In genomic region chr1:77802026-77802425, GRCh38 we compare ENCODE assay signal across 18 cellular contexts. TPM values are rescaled to one million over a fixed set of nuclear protein-coding genes. Genes with fewer than 3 reads are reported as not detected.
DNase-seq lines count a peak whose midpoint lies in the region; FAIRE-seq and TF ChIP-seq lines count a peak whose summit lies in the region.
"Had no signal": no experiment of that assay in that cellular context is flagged by ENCODE, and none has a peak within 500 bp of the region (broad histone marks: within the 10 kb centered on the region; RNA-seq: fewer than 3 reads in every experiment).

No MANE protein-coding gene starts in this region.

- no peaks in the 10 kb centered on the region for H3K4me1 ChIP-seq in HEK293 (ENCODE audit: control insufficient read depth, insufficient read depth, low read length)
- H3K4me1 ChIP-seq in kidney (ENCODE audit: control insufficient read depth in 1 of 2, insufficient read depth in 1 of 2, low read depth in 1 of 2, low read length in 2 of 2) = no peaks in the 10 kb centered on the region
- peaks cover 9% of the 10 kb centered on the region for H3K4me1 ChIP-seq in SJCRH30
- peaks cover 6% of the 10 kb centered on the region; the same call in 1 of the 2 replicates for H3K4me1 ChIP-seq in Karpas-422 (ENCODE audit: low read length)

- H3K4me3 Mint-ChIP-seq in chondrocyte (ENCODE audit: unreplicated experiment) = no peak overlapping the region
- H3K4me3 Mint-ChIP-seq: B cell; CD4-positive, alpha-beta T cell; H9 had no signal

- no peaks in the 10 kb centered on the region for H4K20me1 ChIP-seq in Karpas-422 (ENCODE audit: insufficient read depth, low read depth, low read length)

- DNase-seq in chondrocyte (ENCODE audit: low spot score) (no peak), kidney (no peak), WERI-Rb-1 (no peak), SJCRH30 (no peak), Karpas-422 (no peak)
- no peak for DNase-seq in activated CD4-positive, alpha-beta T cell treated with anti-CD3 and anti-CD28 coated beads for 4 hours
- DNase-seq: 8988T; C1 segment of cervical spinal cord; CD4-positive, alpha-beta T cell; DND-41; GDM1; GOT3; H9 had no signal

- no peak overlapping the region for H2AFZ ChIP-seq in Karpas-422 (ENCODE audit: low read length)

- H3K27ac ChIP-seq in HEK293 (ENCODE audit: extremely low read depth, low read depth, low read length) (no peak overlapping the region), kidney (ENCODE audit: low read depth in 2 of 2, low read length in 2 of 2) (no peak overlapping the region), WERI-Rb-1 (no peak overlapping the region), SJCRH30 (no peak overlapping the region), Karpas-422 (ENCODE audit: low read length) (no peak overlapping the region)

- no peaks in the 10 kb centered on the region for H3K9me3 ChIP-seq in HEK293 (ENCODE audit: control insufficient read depth, insufficient read depth, low read depth, low read length)
- H3K9me3 ChIP-seq in kidney (ENCODE audit: control insufficient read depth in 1 of 2, low read length in 2 of 2) = no peaks in the 10 kb centered on the region
- no peaks in the 10 kb centered on the region for H3K9me3 ChIP-seq in WERI-Rb-1 (ENCODE audit: severe bottlenecking)
- H3K9me3 ChIP-seq in SJCRH30 (replicated peaks) = no peaks in the 10 kb centered on the region
- no peaks in the 10 kb centered on the region for H3K9me3 ChIP-seq in Karpas-422 (ENCODE audit: low read length)

- no peaks in the 10 kb centered on the region for H3K27me3 ChIP-seq in WERI-Rb-1 (ENCODE audit: insufficient read depth, low read depth, severe bottlenecking)
- no peaks in the 10 kb centered on the region for H3K27me3 ChIP-seq in SJCRH30
- H3K27me3 ChIP-seq in Karpas-422 (ENCODE audit: low read length) = no peaks in the 10 kb centered on the region

- TF ChIP-seq CTCF in HEK293 (tag by site-specific recombination; IDR thresholded peaks at IDR 0.05) (no peak), chondrocyte (IDR thresholded peaks at IDR 0.05) (no peak), kidney (IDR thresholded peaks at IDR 0.05; ENCODE audit: borderline replicate concordance, extremely low read depth, insufficient read depth) (no peak), WERI-Rb-1 (IDR thresholded peaks at IDR 0.05; ENCODE audit: low read depth, low read length) (no peak)

- H3K79me2 ChIP-seq in Karpas-422 (ENCODE audit: low read length) = peaks cover 24% of the 10 kb centered on the region; the same call in 1 of the 2 replicates

- H3K4me3 ChIP-seq in HEK293 (ENCODE audit: low read depth, low read length) (no peak overlapping the region), kidney (ENCODE audit: low read length in 2 of 2) (no peak overlapping the region), WERI-Rb-1 (ENCODE audit: low read depth, low read length) (no peak overlapping the region), SJCRH30 (no peak overlapping the region), Karpas-422 (ENCODE audit: low read length) (no peak overlapping the region)

- no peak overlapping the region for H3K9ac ChIP-seq in kidney (ENCODE audit: low read length in 2 of 2)
- no peak overlapping the region for H3K9ac ChIP-seq in Karpas-422 (ENCODE audit: low read length)

- H3K27me3 Mint-ChIP-seq in chondrocyte (ENCODE audit: low read depth) = no peaks in the 10 kb centered on the region
- H3K27me3 Mint-ChIP-seq: B cell; CD4-positive, alpha-beta T cell had no signal

- no peaks in the 10 kb centered on the region for H3K9me2 ChIP-seq in Karpas-422 (replicated peaks; ENCODE audit: insufficient read depth, low read length)

- H3K4me1 Mint-ChIP-seq in chondrocyte (ENCODE audit: low read depth) = peaks cover 15% of the 10 kb centered on the region
- H3K4me1 Mint-ChIP-seq: H9 had no signal

- H3K36me3 ChIP-seq in HEK293 (ENCODE audit: control insufficient read depth in 2 of 2, insufficient read depth in 1 of 2, low read length in 2 of 2) (peaks cover 15 to 28% of the 10 kb centered on the region in 2 experiments), kidney (ENCODE audit: control insufficient read depth in 1 of 2, insufficient read depth in 2 of 2, low read length in 2 of 2) (no peaks in the 10 kb centered on the region), WERI-Rb-1 (peaks cover 13% of the 10 kb centered on the region), SJCRH30 (peaks cover 33% of the 10 kb centered on the region), Karpas-422 (ENCODE audit: insufficient read depth, low read length) (no peaks in the 10 kb centered on the region)

- peaks cover 9% of the 10 kb centered on the region for H3K36me3 Mint-ChIP-seq in chondrocyte (ENCODE audit: low read depth)

- H3K4me2 ChIP-seq in Karpas-422 (ENCODE audit: low read depth, low read length, poor library complexity, severe bottlenecking) = no peak overlapping the region

- H3K9me3 Mint-ChIP-seq in chondrocyte (ENCODE audit: low read depth) = no peaks in the 10 kb centered on the region
- H3K9me3 Mint-ChIP-seq: CD4-positive, alpha-beta T cell; H9 had no signal

- H3K27ac Mint-ChIP-seq in chondrocyte (ENCODE audit: unreplicated experiment) = peak overlapping the region; percentile 18
- H3K27ac Mint-ChIP-seq: B cell; CD4-positive, alpha-beta T cell; H9 had no signal

- FAIRE-seq in A204.1 (lab: Jason Lieb, UNC) (peak; percentile 16), kidney (lab: Jason Lieb, UNC) (peak; percentile 41)
- FAIRE-seq: GM12892, GM19239 had no signal

- POLR2A ChIA-PET in HEK293 (lab: Yijun Ruan, JAX) = no interaction called here

- intact Hi-C loops in kidney (cut with DNase I) = no loop called here

- CTCF ChIA-PET in HEK293 (lab: Yijun Ruan, JAX) = no interaction called here

TF ChIP-seq in HEK293, 187 proteins besides CTCF, POLR2A, EP300 and RAD21:
- TF ChIP-seq TCF7L2 (IDR thresholded peaks at IDR 0.05; ENCODE audit: borderline replicate concordance, low read depth, low read length) = no peak
- TF ChIP-seq ZNF664 (tag by site-specific recombination; IDR thresholded peaks at IDR 0.05) = peak; percentile 39; the same call in 1 of the 2 replicates
- no peak for TF ChIP-seq ZNF155 (tag by site-specific recombination; IDR thresholded peaks at IDR 0.05)
- TF ChIP-seq ZNF792 (tag by site-specific recombination; IDR thresholded peaks at IDR 0.05) = no peak
- no peak for TF ChIP-seq ZBTB1 (tag by site-specific recombination; IDR thresholded peaks at IDR 0.05)

RNA-seq across cellular contexts. Expression of gene MIGA1, which starts 22.6 kb away (rescaled TPM):
- total RNA-seq in chondrocyte (18.6 to 25.6 TPM (median 19.1 TPM) in 3 replicates), kidney (25.5 TPM)
- 5.4 TPM for polyA plus RNA-seq in kidney (ENCODE audit: insufficient read depth, low read depth, low replicate concordance)
- 8.2 and 8.8 TPM in 2 replicates for total RNA-seq in SJCRH30 (2014; rRNA removed; shearing (Covaris generic))
- total RNA-seq in Karpas-422 (2014; rRNA removed; shearing (Covaris generic); ENCODE audit: low replicate concordance) = 3.3 and 7.5 TPM in 2 replicates

RNA-seq across cellular contexts. Expression of gene USP33, which starts 42.4 kb away (rescaled TPM):
- total RNA-seq in chondrocyte (38.8 to 48.6 TPM (median 41.7 TPM) in 3 replicates), kidney (63.3 TPM)
- polyA plus RNA-seq in kidney (ENCODE audit: insufficient read depth, low read depth, low replicate concordance) = 25.7 TPM
- 66.5 and 77.8 TPM in 2 replicates for total RNA-seq in SJCRH30 (2014; rRNA removed; shearing (Covaris generic))
- total RNA-seq in Karpas-422 (2014; rRNA removed; shearing (Covaris generic); ENCODE audit: low replicate concordance) = 30.1 and 31.0 TPM in 2 replicates
